ENCODE assay signal across 8 cellular contexts in the genomic region with DNA sequence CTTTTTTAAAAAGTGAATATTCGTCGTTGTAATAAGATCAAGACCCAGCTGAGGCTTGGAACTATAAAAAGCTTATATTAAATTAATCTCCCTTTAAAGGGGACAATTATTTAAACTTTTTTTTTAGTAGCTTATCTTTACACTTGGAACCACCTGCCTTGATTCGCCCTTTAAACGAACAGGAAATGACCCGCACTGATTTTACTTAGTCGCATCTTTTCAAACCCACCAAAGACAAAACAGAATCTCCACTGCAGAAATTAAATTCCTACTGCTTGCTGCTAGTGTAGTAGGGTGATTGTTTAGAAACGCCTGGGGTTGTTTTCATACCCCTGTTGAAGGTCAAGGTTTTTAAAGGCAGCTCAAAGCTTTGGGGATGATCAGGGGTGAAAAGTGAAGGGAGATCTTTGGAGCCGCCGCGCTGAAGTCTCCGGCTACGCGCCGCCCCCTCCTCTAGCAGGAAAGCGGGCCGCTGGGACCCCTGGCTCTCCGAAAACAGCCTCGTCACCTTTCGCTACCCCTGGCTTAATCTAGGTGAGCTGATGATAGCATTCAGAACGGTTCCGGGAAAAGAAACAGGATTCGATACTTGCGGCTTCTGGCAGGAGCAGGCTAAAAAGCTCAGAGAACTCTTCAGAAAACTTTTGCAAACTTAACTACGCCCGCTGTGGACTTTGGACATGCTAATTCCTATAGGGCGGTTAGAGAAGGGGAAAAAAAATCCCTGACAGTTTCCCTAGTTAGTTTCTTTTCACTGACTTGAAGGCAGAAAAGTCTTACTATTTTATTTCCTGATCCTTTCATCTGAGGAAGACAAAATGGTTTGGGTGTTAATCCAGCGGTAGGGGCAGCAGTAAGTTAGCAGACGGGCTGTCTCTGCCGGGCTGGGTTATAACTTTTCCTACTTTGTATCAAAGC.
DNase-seq lines count a peak whose midpoint lies in the region; ATAC-seq and FAIRE-seq lines count a peak whose summit lies in the region.

No MANE protein-coding gene starts in this region.

- no peak overlapping the region for H3K27ac ChIP-seq in iPS-18a (ENCODE audit: low read length)

- peaks cover 29% of the 10 kb centered on the region for H3K4me1 ChIP-seq in iPS-18a (ENCODE audit: control insufficient read depth, low read depth, low read length)

- H3K27me3 Mint-ChIP-seq in stimulated activated naive CD8-positive, alpha-beta T cell treated with anti-CD3 and anti-CD28 coated beads, Interleukin-15, Interleukin-2, amounts not matched to agents 100 ng/mL and 50 ng/mL, for 24 hours, result peaks cover 6% of the 10 kb centered on the region
- no peaks in the 10 kb centered on the region for H3K27me3 Mint-ChIP-seq in activated T-cell treated with anti-CD3 and anti-CD28 coated beads, Interleukin-2, amount 50 U/mL, for 72 hours (ENCODE audit: low read depth)

- no peak overlapping the region for H3K9ac ChIP-seq in iPS-18a (ENCODE audit: low read length)

- peaks cover 65% of the 10 kb centered on the region for H3K4me1 Mint-ChIP-seq in stimulated activated naive CD8-positive, alpha-beta T cell treated with anti-CD3 and anti-CD28 coated beads, Interleukin-15, Interleukin-2, amounts not matched to agents 100 ng/mL and 50 ng/mL, for 24 hours (ENCODE audit: low read depth)
- H3K4me1 Mint-ChIP-seq in activated T-cell treated with anti-CD3 and anti-CD28 coated beads, Interleukin-2, amount 50 U/mL, for 72 hours (ENCODE audit: low read depth), result peaks cover 51% of the 10 kb centered on the region
- peaks cover 37% of the 10 kb centered on the region for H3K4me1 Mint-ChIP-seq in stimulated activated effector memory CD8-positive, alpha-beta T cell treated with anti-CD3 and anti-CD28 coated beads, Interleukin-12 subunit alpha, Interleukin-12 subunit beta, amount 100 ng/mL, for 72 hours

- H3K27me3 ChIP-seq in iPS-18a (ENCODE audit: control insufficient read depth, insufficient read depth, low read length), result peaks cover 91% of the 10 kb centered on the region

- peak overlapping the region; percentile 76 for H3K27ac Mint-ChIP-seq in stimulated activated naive CD8-positive, alpha-beta T cell treated with anti-CD3 and anti-CD28 coated beads, Interleukin-15, Interleukin-2, amounts not matched to agents 100 ng/mL and 50 ng/mL, for 24 hours
- peak overlapping the region; percentile 88 for H3K27ac Mint-ChIP-seq in activated T-cell treated with anti-CD3 and anti-CD28 coated beads, Interleukin-2, amount 50 U/mL, for 72 hours
- peak overlapping the region; percentile 99 for H3K27ac Mint-ChIP-seq in stimulated activated effector memory CD8-positive, alpha-beta T cell treated with anti-CD3 and anti-CD28 coated beads, Interleukin-12 subunit alpha, Interleukin-12 subunit beta, amount 100 ng/mL, for 72 hours

- H3K9me3 ChIP-seq in iPS-18a (ENCODE audit: control insufficient read depth, low read depth, low read length), result no peaks in the 10 kb centered on the region

- FAIRE-seq in urothelium cell line (lab: Jason Lieb, UNC), result no peak

- DNase-seq in stimulated activated naive CD8-positive, alpha-beta T cell treated with anti-CD3 and anti-CD28 coated beads, Interleukin-15, Interleukin-2, amounts not matched to agents 100 U/mL and 50 U/mL, for 24 hours, result no peak
- peak in 1 of 2 donors; percentile 21 for DNase-seq in activated T-cell treated with anti-CD3 and anti-CD28 coated beads, Interleukin-2, amount 50 U/mL, for 72 hours
- DNase-seq in stimulated activated effector memory CD8-positive, alpha-beta T cell treated with anti-CD3 and anti-CD28 coated beads, Interleukin-12 subunit alpha, Interleukin-12 subunit beta, amount 100 ng/mL, for 72 hours (ENCODE audit: low spot score in 2 of 2), result peak in 1 of 2 donors; percentile 50
- DNase-seq in urothelium cell line (ENCODE audit: low spot score), result no peak

- no peaks in the 10 kb centered on the region for H3K9me3 Mint-ChIP-seq in stimulated activated naive CD8-positive, alpha-beta T cell treated with anti-CD3 and anti-CD28 coated beads, Interleukin-15, Interleukin-2, amounts not matched to agents 100 ng/mL and 50 ng/mL, for 24 hours
- no peaks in the 10 kb centered on the region for H3K9me3 Mint-ChIP-seq in activated T-cell treated with anti-CD3 and anti-CD28 coated beads, Interleukin-2, amount 50 U/mL, for 72 hours
- no peaks in the 10 kb centered on the region for H3K9me3 Mint-ChIP-seq in stimulated activated effector memory CD8-positive, alpha-beta T cell treated with anti-CD3 and anti-CD28 coated beads, Interleukin-12 subunit alpha, Interleukin-12 subunit beta, amount 100 ng/mL, for 72 hours

- peak overlapping the region; percentile 56 for H3K4me3 ChIP-seq in iPS-18a (ENCODE audit: low read length)

- H3K36me3 Mint-ChIP-seq in stimulated activated naive CD8-positive, alpha-beta T cell treated with anti-CD3 and anti-CD28 coated beads, Interleukin-15, Interleukin-2, amounts not matched to agents 100 ng/mL and 50 ng/mL, for 24 hours (ENCODE audit: low read depth), result peaks cover 59% of the 10 kb centered on the region
- H3K36me3 Mint-ChIP-seq in activated T-cell treated with anti-CD3 and anti-CD28 coated beads, Interleukin-2, amount 50 U/mL, for 72 hours (ENCODE audit: insufficient read depth in 2 of 2), result peaks cover 6 to 12% of the 10 kb centered on the region in 2 donors
- H3K36me3 Mint-ChIP-seq in stimulated activated effector memory CD8-positive, alpha-beta T cell treated with anti-CD3 and anti-CD28 coated beads, Interleukin-12 subunit alpha, Interleukin-12 subunit beta, amount 100 ng/mL, for 72 hours, result peaks cover 84% of the 10 kb centered on the region

- H3K36me3 ChIP-seq in iPS-18a (ENCODE audit: control insufficient read depth, low read depth, low read length), result no peaks in the 10 kb centered on the region

- peak overlapping the region; percentile 94 for H3K4me3 Mint-ChIP-seq in stimulated activated naive CD8-positive, alpha-beta T cell treated with anti-CD3 and anti-CD28 coated beads, Interleukin-15, Interleukin-2, amounts not matched to agents 100 ng/mL and 50 ng/mL, for 24 hours
- peak overlapping the region; percentile 100 for H3K4me3 Mint-ChIP-seq in activated T-cell treated with anti-CD3 and anti-CD28 coated beads, Interleukin-2, amount 50 U/mL, for 72 hours
- peak overlapping the region; percentile 95 for H3K4me3 Mint-ChIP-seq in stimulated activated effector memory CD8-positive, alpha-beta T cell treated with anti-CD3 and anti-CD28 coated beads, Interleukin-12 subunit alpha, Interleukin-12 subunit beta, amount 100 ng/mL, for 72 hours

- ATAC-seq in stimulated activated naive CD8-positive, alpha-beta T cell treated with anti-CD3 and anti-CD28 coated beads, Interleukin-15, Interleukin-2, amounts not matched to agents 100 U/mL and 50 U/mL, for 24 hours, result no peak
- no peak for ATAC-seq in activated T-cell treated with anti-CD3 and anti-CD28 coated beads, Interleukin-2, amount 50 U/mL, for 72 hours (replicated peaks in 1 of 2)
- ATAC-seq in stimulated activated effector memory CD8-positive, alpha-beta T cell treated with anti-CD3 and anti-CD28 coated beads, Interleukin-12 subunit alpha, Interleukin-12 subunit beta, amount 100 ng/mL, for 72 hours, result no peak
- no peak for ATAC-seq in HG03139 (IDR thresholded peaks at IDR 0.05; ENCODE audit: unreplicated experiment)
- ATAC-seq in GM21529 (IDR thresholded peaks at IDR 0.05; ENCODE audit: unreplicated experiment), result no peak
